32 cellular contexts compared by ENCODE assay signal in genomic region chr1:156048663-156049258, GRCh38. TPM values are rescaled to one million over a fixed set of nuclear protein-coding genes. Genes with fewer than 3 reads are reported as not detected.
"Had no signal": no experiment of that assay in that cellular context is flagged by ENCODE, and none has a peak within 500 bp of the region (broad histone marks: within the 10 kb centered on the region; RNA-seq: fewer than 3 reads in every experiment).

No MANE protein-coding gene starts in this region.

- H3K4me3 ChIP-seq: dorsolateral prefrontal cortex, gastrocnemius medialis, lung, mucosa of descending colon, ovary, psoas muscle, sigmoid colon, stomach, thyroid gland had no signal

- H3K36me3 ChIP-seq: ovary, thyroid gland had no signal

- H3K9me3 ChIP-seq: gastrocnemius medialis, mucosa of descending colon, ovary, psoas muscle, sigmoid colon, stomach, thyroid gland had no signal

- H3K27me3 ChIP-seq: dorsolateral prefrontal cortex, gastrocnemius medialis, ovary, sigmoid colon, stomach, thyroid gland had no signal

- H3K27ac ChIP-seq: epithelial cell of prostate, gastrocnemius medialis, ovary, sigmoid colon, stomach, thyroid gland had no signal

- ATAC-seq: esophagus mucosa; gastrocnemius medialis; left lobe of liver; mucosa of descending colon; naive thymus-derived CD4-positive, alpha-beta T cell; psoas muscle; right cardiac atrium; stimulated activated effector memory CD8-positive, alpha-beta T cell treated with anti-CD3 and anti-CD28 coated beads, Interleukin-12 subunit alpha, Interleukin-12 subunit beta, amount 100 ng/mL, for 72 hours had no signal

- H3K4me1 ChIP-seq: thyroid gland had no signal

- H3K9me3 Mint-ChIP-seq: mesothelial cell of epicardium; nephron; stimulated activated effector memory CD8-positive, alpha-beta T cell treated with anti-CD3 and anti-CD28 coated beads, Interleukin-12 subunit alpha, Interleukin-12 subunit beta, amount 100 ng/mL, for 72 hours had no signal

- DNase-seq: cortex of kidney; dorsolateral prefrontal cortex; effector CD4-positive, alpha-beta T cell; foreskin fibroblast; gastrocnemius medialis; head of caudate nucleus; mesenchymal stem cell; mucosa of descending colon; naive thymus-derived CD4-positive, alpha-beta T cell; nucleus accumbens; ovary; right cardiac atrium; sigmoid colon; stimulated activated CD4-positive, alpha-beta T cell treated with anti-CD3 and anti-CD28 coated beads, Interleukin-2, amount 100 ng/mL, for 24 hours; stimulated activated CD4-positive, alpha-beta T cell treated with anti-CD3 and anti-CD28 coated beads, Interleukin-4, amount 100 ng/mL, for 24 hours; stimulated activated naive CD4-positive, alpha-beta T cell treated with Interleukin-2 at 50 U/mL for 16 hours; stomach; thyroid gland; trophoblast cell had no signal

- H3K4me3 Mint-ChIP-seq: mesothelial cell of epicardium; naive thymus-derived CD4-positive, alpha-beta T cell; nephron; stimulated activated effector memory CD8-positive, alpha-beta T cell treated with anti-CD3 and anti-CD28 coated beads, Interleukin-12 subunit alpha, Interleukin-12 subunit beta, amount 100 ng/mL, for 72 hours had no signal

- H3K27ac Mint-ChIP-seq: mesothelial cell of epicardium; nephron; stimulated activated effector memory CD8-positive, alpha-beta T cell treated with anti-CD3 and anti-CD28 coated beads, Interleukin-12 subunit alpha, Interleukin-12 subunit beta, amount 100 ng/mL, for 72 hours had no signal

- FAIRE-seq: keratinocyte had no signal

- H3K27me3 Mint-ChIP-seq: naive thymus-derived CD4-positive, alpha-beta T cell had no signal

RNA-seq across cellular contexts. Expression of gene RAB25, which starts 12.2 kb away (rescaled TPM):
- total RNA-seq: glomerular endothelial cell, psoas muscle, right cardiac atrium, sigmoid colon, skeletal muscle tissue, subcutaneous adipose tissue, temporal lobe had no signal

RNA-seq across cellular contexts. Expression of gene MEX3A, which starts 33.5 kb away (rescaled TPM):
- total RNA-seq: gastrocnemius medialis had no signal
